In the genomic region with DNA sequence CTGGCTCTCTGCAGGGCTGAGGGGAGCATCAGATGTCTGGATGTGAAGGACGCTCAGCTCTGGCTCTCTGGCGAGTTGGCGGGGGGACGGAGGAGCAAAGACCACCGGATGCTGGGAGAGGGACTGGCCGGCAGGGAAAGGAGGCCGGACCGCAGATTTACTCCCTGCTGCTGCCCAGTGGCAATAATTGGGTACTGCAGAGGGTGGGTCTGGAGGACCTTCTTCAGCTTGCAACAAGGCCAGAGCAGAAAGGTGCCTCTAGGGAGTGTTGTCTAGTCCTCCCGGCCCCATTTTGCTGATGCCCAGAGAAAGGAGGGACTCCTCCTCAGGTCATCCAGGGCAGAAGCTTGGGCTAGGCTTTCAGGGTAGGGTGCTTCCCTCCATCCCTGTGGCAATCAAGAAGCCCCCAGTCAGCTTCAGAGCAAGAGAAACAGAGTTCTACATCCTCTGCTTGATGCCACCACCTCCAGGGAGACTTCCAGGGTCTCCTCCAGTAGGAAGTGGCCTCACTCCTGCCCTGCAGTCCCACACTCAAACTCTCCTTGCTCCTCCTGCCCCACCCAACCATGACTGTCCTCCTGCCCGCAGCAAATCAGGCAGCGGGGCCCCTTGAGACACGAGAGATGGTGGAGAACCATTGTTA, we compare ENCODE assay signal across 8 cellular contexts. TPM values are rescaled to one million over a fixed set of nuclear protein-coding genes. Genes with fewer than 3 reads are reported as not detected.
A peak's percentile ranks its signal among the peaks of the same experiment; 100 is the strongest.
DNase-seq lines count a peak whose midpoint lies in the region; ATAC-seq and TF ChIP-seq lines count a peak whose summit lies in the region.

No MANE protein-coding gene starts in this region.

- TF ChIP-seq CTCF in DOHH2 (IDR thresholded peaks at IDR 0.05; ENCODE audit: low read depth, low read length, poor library complexity, severe bottlenecking) (peak; percentile 71), retinal pigment epithelial cell (conservative IDR thresholded peaks at IDR 0.05; ENCODE audit: low read depth, low read length) (peak; percentile 83)

- H3K27me3 ChIP-seq in DOHH2 (ENCODE audit: control insufficient read depth, low read length) (peaks cover 2% of the 10 kb centered on the region; the same call in 1 of the 2 replicates), SJSA1 (replicated peaks) (no peaks in the 10 kb centered on the region)

- H3K4me1 ChIP-seq in DOHH2 (ENCODE audit: control insufficient read depth, low read length): peaks cover 22% of the 10 kb centered on the region
- H3K4me1 ChIP-seq in SJSA1 (replicated peaks): peaks cover under 1% of the 10 kb centered on the region

- intact Hi-C loops in left ventricle myocardium superior (cut with micrococcal nuclease): loop anchor here (10.0 kb wide), 1 partner anchor 72 kb away; no protein-coding TSS in a partner anchor

- no peaks in the 10 kb centered on the region; the same call in 1 of the 2 replicates for H4K20me1 ChIP-seq in DOHH2 (ENCODE audit: control insufficient read depth, insufficient read depth, low read depth, low read length)

- H3K36me3 ChIP-seq in DOHH2 (ENCODE audit: control insufficient read depth, low read length) (no peaks in the 10 kb centered on the region), SJSA1 (no peaks in the 10 kb centered on the region)

- ATAC-seq in HG03520 (IDR thresholded peaks at IDR 0.05; ENCODE audit: unreplicated experiment) (peak; percentile 53), left ventricle myocardium superior (peak; percentile 77), HG02870 (IDR thresholded peaks at IDR 0.05; ENCODE audit: unreplicated experiment) (no peak)

- H3K27ac ChIP-seq in DOHH2 (ENCODE audit: low read depth, low read length): no peak overlapping the region
- H3K27ac ChIP-seq in SJSA1: no peak overlapping the region

- H3K4me2 ChIP-seq in DOHH2 (ENCODE audit: low read length): 0 out of 2 replicates have a peak overlapping the region, but pooled peaks have one; percentile 10

- H3K9me3 ChIP-seq in DOHH2 (ENCODE audit: control insufficient read depth, insufficient read depth, low read length): no peaks in the 10 kb centered on the region
- H3K9me3 ChIP-seq in SJSA1 (replicated peaks): no peaks in the 10 kb centered on the region

- DNase-seq in SJSA1 (ENCODE audit: low read depth in 1 of 2, low spot score in 2 of 2) (peak; percentile 66 to 75), amniotic epithelial cell (ENCODE audit: low read depth) (peak; percentile 67), left ventricle myocardium superior (peak; percentile 70), retinal pigment epithelial cell (ENCODE audit: low read depth) (no peak), GM19240 (ENCODE audit: insufficient read length, low spot score) (no peak)

- no peak overlapping the region for H3K4me3 ChIP-seq in DOHH2 (ENCODE audit: low read length)
- no peak overlapping the region for H3K4me3 ChIP-seq in SJSA1
- no peak overlapping the region for H3K4me3 ChIP-seq in retinal pigment epithelial cell (ENCODE audit: low read length)

- no peaks in the 10 kb centered on the region for H3F3A ChIP-seq in DOHH2 (ENCODE audit: control insufficient read depth, insufficient read depth)

- no peaks in the 10 kb centered on the region for H3K79me2 ChIP-seq in DOHH2 (ENCODE audit: control insufficient read depth, low read length)

- H3K9me2 ChIP-seq in DOHH2 (replicated peaks; ENCODE audit: control insufficient read depth, low read length): no peaks in the 10 kb centered on the region

RNA-seq across cellular contexts. Expression of a gene that starts 20.3 kb away (rescaled TPM):
- total RNA-seq in SJSA1 (2014; rRNA removed; shearing (Covaris generic)): 0.32 and 0.41 TPM in 2 replicates
- 5.2 TPM for total RNA-seq in left ventricle myocardium superior

Comparison
In these comparisons a context has a peak if more than half of its experiments do, and no peak if none do; other contexts are left out.
1. DNase-seq: peak in SJSA1 (2 of 2), amniotic epithelial cell (single experiment) and left ventricle myocardium superior (single experiment); none in retinal pigment epithelial cell (single experiment) and GM19240 (single experiment).